12 cellular contexts compared by ENCODE assay signal in genomic region chr1:231359113-231359512, GRCh38. TPM values are rescaled to one million over a fixed set of nuclear protein-coding genes. Genes with fewer than 3 reads are reported as not detected.
DNase-seq lines count a peak whose midpoint lies in the region; ATAC-seq and TF ChIP-seq lines count a peak whose summit lies in the region.
"Had no signal": no experiment of that assay in that cellular context is flagged by ENCODE, and none has a peak within 500 bp of the region (broad histone marks: within the 10 kb centered on the region; RNA-seq: fewer than 3 reads in every experiment).

No MANE protein-coding gene starts in this region.

- H3K4me3 ChIP-seq in mammary epithelial cell (replicated peaks in 1 of 3; ENCODE audit: insufficient read depth in 1 of 3, low read depth in 2 of 3, low read length in 3 of 3) (no peak overlapping the region), osteoblast (ENCODE audit: insufficient read depth, low read length) (no peak overlapping the region), MG63 (no peak overlapping the region)

- WGBS in mammary epithelial cell (ENCODE audit: low coverage, missing lambda C conversion rate): 17% methylated on average over 5 of the region's 6 CpGs

- intact Hi-C loops in mammary epithelial cell (cut with micrococcal nuclease): loop anchor here (5.0 kb wide), 1 partner anchor 448 kb away; no protein-coding TSS in a partner anchor

- no peak overlapping the region for H3K9ac ChIP-seq in mammary epithelial cell (ENCODE audit: insufficient read depth, low read length)

- no peak overlapping the region for H3K4me2 ChIP-seq in mammary epithelial cell (ENCODE audit: insufficient read depth, low read depth, low read length)
- no peak overlapping the region for H3K4me2 ChIP-seq in osteoblast (ENCODE audit: insufficient read depth, low read length)

- H3K27me3 ChIP-seq in mammary epithelial cell (ENCODE audit: insufficient read depth, low read length) (no peaks in the 10 kb centered on the region), osteoblast (ENCODE audit: insufficient read depth, low read length) (no peaks in the 10 kb centered on the region), MG63 (no peaks in the 10 kb centered on the region)

- H3K27ac ChIP-seq in mammary epithelial cell (ENCODE audit: insufficient read depth, low read depth, low read length): no peak overlapping the region
- peak overlapping the region; percentile 48 for H3K27ac ChIP-seq in osteoblast (ENCODE audit: low read depth, low read length)

- CTCF ChIA-PET in mammary epithelial cell (lab: Charles Lee; ENCODE audit: low non-redundant PET): interaction anchor here (0.6 kb wide), 1 partner anchor 242 kb away, joined by 11 read pairs; no protein-coding TSS in a partner anchor

- H2AFZ ChIP-seq in mammary epithelial cell (ENCODE audit: low read depth, low read length) (no peak overlapping the region), osteoblast (ENCODE audit: low read length) (no peak overlapping the region)

- ATAC-seq in GM21825 (IDR thresholded peaks at IDR 0.05; ENCODE audit: unreplicated experiment): no peak

- H3K4me1 ChIP-seq in mammary epithelial cell (ENCODE audit: insufficient read depth, low read length) (peaks cover 17% of the 10 kb centered on the region), osteoblast (ENCODE audit: insufficient read depth, low read length) (peaks cover 17% of the 10 kb centered on the region)

- peak; percentile 83 for DNase-seq in EH (ENCODE audit: low read depth)
- peak; percentile 93 for DNase-seq in MV-4-11 (lab: John Stamatoyannopoulos, UW)
- DNase-seq in mammary epithelial cell: peak; percentile 89
- DNase-seq in osteoblast (ENCODE audit: insufficient read length, low spot score, missing footprints): peak; percentile 67
- no peak for DNase-seq in MG63
- DNase-seq in dedifferentiated amniotic fluid mesenchymal stem cell (ENCODE audit: extremely low spot score): no peak
- DNase-seq in NCI-H1417 (lab: John Stamatoyannopoulos, UW): no peak
- DNase-seq: activated T-cell treated with anti-CD3 and anti-CD28 coated beads for 4 hours; effector CD4-positive, alpha-beta T cell; NCI-H446 treated with DMSO at 0.1 percent for 48 hours; occipital lobe had no signal

- no TSS peak for BruUV-seq in mammary epithelial cell (replicated peaks; lab: Mats Ljungman, UMichigan)

- H3K79me2 ChIP-seq in mammary epithelial cell (ENCODE audit: insufficient read depth, low read length) (peaks cover 17% of the 10 kb centered on the region), osteoblast (ENCODE audit: insufficient read depth, low read length) (no peaks in the 10 kb centered on the region)

- TF ChIP-seq CTCF in mammary epithelial cell (conservative IDR thresholded peaks at IDR 0.05 in 1 of 2, IDR thresholded peaks at IDR 0.05 in 1 of 2; ENCODE audit: extremely low read depth in 1 of 2, insufficient read depth in 1 of 2, low read depth in 1 of 2, low read length in 2 of 2) (no peak), osteoblast (IDR thresholded peaks at IDR 0.05; ENCODE audit: extremely low read depth, low read depth, low read length) (no peak)

- H3K36me3 ChIP-seq in mammary epithelial cell (ENCODE audit: insufficient read depth, low read length) (peaks cover 3% of the 10 kb centered on the region), osteoblast (ENCODE audit: insufficient read depth, low read length) (no peaks in the 10 kb centered on the region), MG63 (peaks cover 22% of the 10 kb centered on the region)

- dilution Hi-C loops in mammary epithelial cell (cut with HindIII; ENCODE audit: low sequenced_read_pairs): loop anchor here (25.0 kb wide), 1 partner anchor 253 kb away; no protein-coding TSS in a partner anchor

- no peaks in the 10 kb centered on the region for H4K20me1 ChIP-seq in mammary epithelial cell (ENCODE audit: insufficient read depth, low read length)
- H4K20me1 ChIP-seq in osteoblast (ENCODE audit: insufficient read depth, low read length): no peaks in the 10 kb centered on the region

- H3K9me3 ChIP-seq in mammary epithelial cell (replicated peaks; ENCODE audit: insufficient read depth, low read length) (no peaks in the 10 kb centered on the region), osteoblast (ENCODE audit: low read depth, low read length) (no peaks in the 10 kb centered on the region), MG63 (no peaks in the 10 kb centered on the region)

- in situ Hi-C loops in mammary epithelial cell (cut with MboI; ENCODE audit: low sequenced_read_pairs in 2 of 2): loop anchor here in 1 of 2 donors (5.0 kb wide), 2 partner anchors 58 to 243 kb away; no protein-coding TSS in a partner anchor

RNA-seq across cellular contexts. Expression of gene SPRTN, which starts 21.0 kb away (rescaled TPM):
- total RNA-seq in mammary epithelial cell (10 to 100 TPM; 17.1 to 24.3 TPM), osteoblast (15.3 and 17.0 TPM in 2 replicates)
- polyA plus RNA-seq in mammary epithelial cell: 13.9 TPM
- 4.8 TPM for polyA minus RNA-seq in mammary epithelial cell
- total RNA-seq in MG63 (2014; rRNA removed; shearing (Covaris generic); ENCODE audit: low replicate concordance): 4.3 and 6.7 TPM in 2 replicates

RNA-seq across cellular contexts. Expression of gene EXOC8, which starts 21.5 kb away (rescaled TPM):
- total RNA-seq in mammary epithelial cell (10 to 100 TPM; 12.7 to 16.5 TPM), osteoblast (14.4 and 16.3 TPM in 2 replicates)
- 4.7 TPM for polyA plus RNA-seq in mammary epithelial cell
- 13.6 TPM for polyA minus RNA-seq in mammary epithelial cell
- 10.8 and 11.1 TPM in 2 replicates for total RNA-seq in MG63 (2014; rRNA removed; shearing (Covaris generic); ENCODE audit: low replicate concordance)

Comparison
In these comparisons a context has a peak if more than half of its experiments do, and no peak if none do; other contexts are left out.
1. DNase-seq: peak in EH (single experiment), MV-4-11 (single experiment), mammary epithelial cell (single experiment) and osteoblast (single experiment); none in MG63 (single experiment), dedifferentiated amniotic fluid mesenchymal stem cell (single experiment) and NCI-H1417 (0 of 3).